Comparison of ENCODE assay signal across 30 cellular contexts in genomic region chr5:98060148-98060547, GRCh38.
"Had no signal": no experiment of that assay in that cellular context is flagged by ENCODE, and none has a peak within 500 bp of the region (broad histone marks: within the 10 kb centered on the region; RNA-seq: fewer than 3 reads in every experiment).

No MANE protein-coding gene starts in this region.

- ATAC-seq: activated CD4-positive, alpha-beta T cell treated with anti-CD3 and anti-CD28 coated beads for 36 hours; activated CD4-positive, CD25-positive, alpha-beta regulatory T cell treated with anti-CD3 and anti-CD28 coated beads, Interleukin-2, amount 50 U/mL, for 24 hours; activated CD8-positive, alpha-beta memory T cell treated with anti-CD3 and anti-CD28 coated beads, Interleukin-2, amount 10 ng/mL, durations not matched to agents 7 days and 5 days; activated CD8-positive, alpha-beta T cell treated with anti-CD3 and anti-CD28 coated beads, Interleukin-2, amount 10 ng/mL, durations not matched to agents 7 days and 5 days; activated naive CD8-positive, alpha-beta T cell treated with anti-CD3 and anti-CD28 coated beads, Interleukin-2, amount 50 U/mL, for 24 hours; WTC11 had no signal

- H3K9me3 ChIP-seq: ascending aorta had no signal

- H3K4me1 ChIP-seq: ascending aorta had no signal

- H3K27ac ChIP-seq: ascending aorta, cardiac muscle cell, WERI-Rb-1 had no signal

- H3K4me3 ChIP-seq: ascending aorta, cardiac muscle cell had no signal

- DNase-seq: activated CD4-positive, alpha-beta memory T cell treated with anti-CD3 and anti-CD28 coated beads, Interleukin-2, amount 10 ng/mL, durations not matched to agents 7 days and 5 days; activated CD4-positive, alpha-beta T cell treated with anti-CD3 and anti-CD28 coated beads for 1 hour; activated CD4-positive, alpha-beta T cell treated with anti-CD3 and anti-CD28 coated beads for 36 hours; activated CD4-positive, alpha-beta T cell treated with anti-CD3 and anti-CD28 coated beads for 48 hours; activated CD4-positive, alpha-beta T cell treated with anti-CD3 and anti-CD28 coated beads, Interleukin-2, amount 10 ng/mL, durations not matched to agents 7 days and 5 days; activated CD4-positive, alpha-beta T cell treated with anti-CD3 and anti-CD28 coated beads, Interleukin-2, amount 50 U/mL, for 48 hours; activated CD4-positive, CD25-positive, alpha-beta regulatory T cell; activated CD8-positive, alpha-beta memory T cell treated with anti-CD3 and anti-CD28 coated beads for 24 hours; activated CD8-positive, alpha-beta memory T cell treated with anti-CD3 and anti-CD28 coated beads, Interleukin-2, amount 10 ng/mL, durations not matched to agents 7 days and 5 days; activated CD8-positive, alpha-beta memory T cell treated with anti-CD3 and anti-CD28 coated beads, Interleukin-2, amount 50 U/mL, for 48 hours; activated CD8-positive, alpha-beta T cell treated with anti-CD3 and anti-CD28 coated beads, Interleukin-2, amount 10 ng/mL, durations not matched to agents 7 days and 5 days; activated effector memory CD4-positive, alpha-beta T cell treated with Interleukin-2 at 50 U/mL for 16 hours; activated gamma-delta T cell; activated naive CD4-positive, alpha-beta T cell treated with anti-CD3 and anti-CD28 coated beads, Interleukin-2, amount 10 ng/mL, durations not matched to agents 7 days and 5 days; activated naive CD4-positive, alpha-beta T cell treated with Interleukin-2 at 50 U/mL for 16 hours; activated naive CD8-positive, alpha-beta T cell treated with anti-CD3 and anti-CD28 coated beads, Interleukin-2, amount 10 ng/mL, durations not matched to agents 7 days and 5 days; activated naive CD8-positive, alpha-beta T cell treated with anti-CD3 and anti-CD28 coated beads, Interleukin-2, amount 50 U/mL, for 24 hours; activated T-cell treated with anti-CD3 and anti-CD28 coated beads, Interleukin-2, amount 50 U/mL, for 24 hours; activated T-cell treated with anti-CD3 and anti-CD28 coated beads, Interleukin-2, amount 50 U/mL, for 48 hours; amygdala; anterior cingulate cortex; caudate nucleus; cerebellar nuclear complex; T-helper 2 cell; T-helper 9 cell; WERI-Rb-1 had no signal

- H3K27me3 ChIP-seq: ascending aorta, cardiac muscle cell had no signal

- H3K36me3 ChIP-seq: ascending aorta, cardiac muscle cell, WERI-Rb-1 had no signal
